In the genomic region with DNA sequence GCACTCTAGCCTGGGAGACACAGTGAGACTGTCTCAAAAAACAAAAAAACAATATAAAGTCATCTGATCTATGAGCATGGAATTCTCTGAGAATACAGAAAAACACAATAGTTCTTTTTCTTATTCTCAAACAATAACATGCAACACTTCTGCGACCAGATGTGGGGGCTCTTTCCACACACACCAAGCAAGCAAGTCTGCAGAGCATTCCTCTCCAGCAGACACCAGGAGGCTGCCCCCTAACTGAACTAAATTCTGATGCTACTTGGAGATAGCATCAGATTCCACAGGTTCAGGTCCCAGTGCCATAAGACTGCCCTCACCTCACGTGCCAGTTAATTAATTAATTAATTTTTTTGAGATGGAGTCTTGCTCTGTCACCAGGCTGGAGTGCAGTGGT, we compare ENCODE assay signal across 14 cellular contexts. TPM values are rescaled to one million over a fixed set of nuclear protein-coding genes. Genes with fewer than 3 reads are reported as not detected.
A peak's percentile ranks its signal among the peaks of the same experiment; 100 is the strongest.
DNase-seq lines count a peak whose midpoint lies in the region; ATAC-seq, FAIRE-seq and TF ChIP-seq lines count a peak whose summit lies in the region.
"Had no signal": no experiment of that assay in that cellular context is flagged by ENCODE, and none has a peak within 500 bp of the region (broad histone marks: within the 10 kb centered on the region; RNA-seq: fewer than 3 reads in every experiment).

No MANE protein-coding gene starts in this region.

- H3K4me3 ChIP-seq in HepG2 (replicated peaks in 1 of 3; ENCODE audit: insufficient read depth in 1 of 3, low read depth in 2 of 3, low read length in 3 of 3) (no peak overlapping the region), right lobe of liver (no peak overlapping the region)
- H3K4me3 ChIP-seq: BLaER1, HAP-1 had no signal

- H3K27ac ChIP-seq in HepG2 (ENCODE audit: extremely low read length, insufficient read depth, low read length) (no peak overlapping the region), right lobe of liver (no peak overlapping the region)
- H3K27ac ChIP-seq: BLaER1 had no signal

- no peaks in the 10 kb centered on the region for H3K27me3 Mint-ChIP-seq in WTC11 (ENCODE audit: low read depth)
- H3K27me3 Mint-ChIP-seq in osteocyte (ENCODE audit: unreplicated experiment) = no peaks in the 10 kb centered on the region
- H3K27me3 Mint-ChIP-seq: CD4-positive, alpha-beta memory T cell had no signal

- CTCF ChIA-PET in HepG2 (lab: Yijun Ruan, JAX; ENCODE audit: low intra/inter-chr PET ratio, low total read pairs) = no interaction called here
- CTCF ChIA-PET in WTC11 (lab: Charles Lee) = interaction anchor here (0.7 to 1.5 kb wide), 4 partner anchors 28 to 260 kb away, joined by 3 to 6 read pairs (median 4); partner anchors contain the start of gene ZNF506

- H3K27ac Mint-ChIP-seq in WTC11 = no peak overlapping the region
- H3K27ac Mint-ChIP-seq in osteocyte (ENCODE audit: unreplicated experiment) = no peak overlapping the region
- H3K27ac Mint-ChIP-seq: CD14-positive monocyte; CD4-positive, alpha-beta memory T cell had no signal

- no peak for DNase-seq in HepG2 (ENCODE audit: low spot score)
- no peak for DNase-seq in right lobe of liver
- DNase-seq in WTC11 (ENCODE audit: low spot score) = peak; percentile 27
- peak; percentile 17 for DNase-seq in osteocyte (ENCODE audit: extremely low spot score, unreplicated experiment)
- DNase-seq: 8988T; CD4-positive, alpha-beta memory T cell; DMS153; DMS79 treated with DMSO at 0.1 percent for 48 hours; GF-D8 had no signal

- WGBS in HepG2 (ENCODE audit: low lambda C conversion rate) = 7% methylated on average over 2 of the region's 2 CpGs
- 71% methylated on average over 2 of the region's 2 CpGs for WGBS in right lobe of liver (ENCODE audit: insufficient coverage, low coverage, low lambda C conversion rate, missing lambda C conversion rate)

- POLR2A ChIA-PET in HepG2 (lab: Yijun Ruan, JAX) (no interaction called here), WTC11 (lab: Charles Lee) (no interaction called here)

- intact Hi-C loops in HepG2 (cut with micrococcal nuclease; ENCODE audit: unreplicated experiment) (no loop called here), right lobe of liver (cut with DNase I) (no loop called here)

- H4K20me1 ChIP-seq in HepG2 (ENCODE audit: insufficient read depth, low read length) = no peaks in the 10 kb centered on the region
- H4K20me1 ChIP-seq: BLaER1 had no signal

- no peak overlapping the region for H3K4me3 Mint-ChIP-seq in WTC11
- no peak overlapping the region for H3K4me3 Mint-ChIP-seq in osteocyte (ENCODE audit: unreplicated experiment)
- H3K4me3 Mint-ChIP-seq: CD14-positive monocyte; CD4-positive, alpha-beta memory T cell had no signal

- H3K4me1 ChIP-seq in HepG2 (ENCODE audit: insufficient read depth, low read length) (no peaks in the 10 kb centered on the region), right lobe of liver (no peaks in the 10 kb centered on the region)
- H3K4me1 ChIP-seq: BLaER1, HAP-1 had no signal

- H3K36me3 ChIP-seq in HepG2 (replicated peaks in 1 of 2; ENCODE audit: control insufficient read depth in 1 of 2, insufficient read depth in 2 of 2, low read length in 2 of 2) (no peaks in the 10 kb centered on the region), right lobe of liver (no peaks in the 10 kb centered on the region)
- H3K36me3 ChIP-seq: HAP-1 had no signal

- H3K36me3 Mint-ChIP-seq in WTC11 = no peaks in the 10 kb centered on the region
- H3K36me3 Mint-ChIP-seq in osteocyte (ENCODE audit: unreplicated experiment) = peaks cover 20% of the 10 kb centered on the region
- H3K36me3 Mint-ChIP-seq: CD14-positive monocyte had no signal

- H3K9me3 ChIP-seq in HepG2 (ENCODE audit: low read length) = no peaks in the 10 kb centered on the region
- no peaks in the 10 kb centered on the region for H3K9me3 ChIP-seq in right lobe of liver
- H3K9me3 ChIP-seq: HAP-1 had no signal

- no peak for TF ChIP-seq POLR2A in HepG2 (IDR thresholded peaks at IDR 0.05; ENCODE audit: insufficient read depth in 1 of 2, low read depth in 2 of 2, low read length in 2 of 2)
- no peak for TF ChIP-seq POLR2A in right lobe of liver (IDR thresholded peaks at IDR 0.05)

- no peaks in the 10 kb centered on the region for H3K79me2 ChIP-seq in HepG2 (ENCODE audit: insufficient read depth, low read length)

- no peak for TF ChIP-seq RAD21 in HepG2 (CRISPR knock-in tag; IDR thresholded peaks at IDR 0.05)

- no TSS peak for BruUV-seq in HepG2 (replicated peaks; lab: Mats Ljungman, UMichigan)

- no peak for TF ChIP-seq EP300 in HepG2 (IDR thresholded peaks at IDR 0.05; ENCODE audit: low read depth in 2 of 2, low read length in 2 of 2)
- TF ChIP-seq EP300 in HepG2 (CRISPR knock-in tag; IDR thresholded peaks at IDR 0.05; ENCODE audit: borderline replicate concordance) = no peak

- TF ChIP-seq CTCF in HepG2 (CRISPR knock-in tag; IDR thresholded peaks at IDR 0.05) (no peak), right lobe of liver (IDR thresholded peaks at IDR 0.05) (no peak), WTC11 (IDR thresholded peaks at IDR 0.05) (no peak), osteocyte (IDR thresholded peaks at IDR 0.05) (no peak)

- H3K9me3 Mint-ChIP-seq in WTC11 (0 out of 2 replicates have a peak, but pooled peaks cover 8% of the 10 kb centered on the region), osteocyte (ENCODE audit: unreplicated experiment) (peaks cover 23% of the 10 kb centered on the region)

- in situ Hi-C loops in HepG2 (cut with HindIII; ENCODE audit: extremely low pct_ligation_motif_present, low pct_unique_long_range_greater_than_20kb) = no loop called here

- no peak overlapping the region for H2AFZ ChIP-seq in HepG2 (ENCODE audit: low read length)

- FAIRE-seq in HepG2 (lab: Jason Lieb, UNC) = no peak

- no peaks in the 10 kb centered on the region for H3K27me3 ChIP-seq in HepG2 (ENCODE audit: control insufficient read depth in 1 of 2, insufficient read depth in 2 of 2, low read length in 2 of 2)
- no peaks in the 10 kb centered on the region for H3K27me3 ChIP-seq in right lobe of liver
- H3K27me3 ChIP-seq: BLaER1 had no signal

- H3K4me1 Mint-ChIP-seq in WTC11 (no peaks in the 10 kb centered on the region), osteocyte (ENCODE audit: unreplicated experiment) (no peaks in the 10 kb centered on the region)
- H3K4me1 Mint-ChIP-seq: CD14-positive monocyte had no signal

- ATAC-seq in HepG2 (peak; percentile 31; the same call in 1 of the 3 replicates), right lobe of liver (no peak), WTC11 (peak; percentile 85), HG03196 (IDR thresholded peaks at IDR 0.05; ENCODE audit: unreplicated experiment) (no peak), GM19324 (IDR thresholded peaks at IDR 0.05; ENCODE audit: low FRiP score, unreplicated experiment) (no peak)

- no peak overlapping the region for H3K4me2 ChIP-seq in HepG2 (ENCODE audit: low read depth, low read length)
- H3K4me2 ChIP-seq: BLaER1 had no signal

- H3K9ac ChIP-seq in HepG2 (ENCODE audit: insufficient read depth, low read depth, low read length) = no peak overlapping the region
- H3K9ac ChIP-seq: BLaER1 had no signal

RNA-seq across cellular contexts. Expression of gene ZNF101, which starts 27.7 kb away (rescaled TPM):
- 28.9 and 35.3 TPM in 2 replicates for total RNA-seq in HepG2 (2016; rRNA removed; fragmentation: Illumina TruSeq; extraction: Trizol)
- total RNA-seq in HepG2 (2016; cell fraction: cytosol; rRNA removed; fragmentation: Illumina TruSeq; extraction: Trizol; ENCODE audit: low read depth) = 5.8 and 9.2 TPM in 2 replicates
- total RNA-seq in HepG2 (2016; cell fraction: insoluble cytoplasmic fraction; rRNA removed; fragmentation: Illumina TruSeq; extraction: Trizol) = 30.1 and 36.1 TPM in 2 replicates
- 18.6 and 18.7 TPM in 2 replicates for total RNA-seq in HepG2 (2016; cell fraction: membrane; rRNA removed; fragmentation: Illumina TruSeq; extraction: Trizol)
- total RNA-seq in HepG2 (2016; cell fraction: nucleus; rRNA removed; fragmentation: Illumina TruSeq; extraction: Trizol) = 18.7 and 19.2 TPM in 2 replicates
- polyA plus RNA-seq in HepG2 (2011; rRNA removed) = 10.9 and 12.9 TPM in 2 replicates
- 5.0 and 7.2 TPM in 2 replicates for polyA plus RNA-seq in HepG2 (2011; cell fraction: cytosol; rRNA removed)
- polyA plus RNA-seq in HepG2 (2011; cell fraction: nucleus; rRNA removed) = 5.5 and 6.9 TPM in 2 replicates
- 7.8 and 8.8 TPM in 2 replicates for polyA plus RNA-seq in HepG2 (2012)
- 4.9 and 6.0 TPM in 2 replicates for polyA plus RNA-seq in HepG2 (2016; cell fraction: cytosol; fragmentation: Illumina TruSeq; extraction: Trizol; ENCODE audit: low read depth)
- polyA plus RNA-seq in HepG2 (2016; cell fraction: insoluble cytoplasmic fraction; fragmentation: Illumina TruSeq; extraction: Trizol; ENCODE audit: low read depth) = 24.4 and 28.4 TPM in 2 replicates
- polyA plus RNA-seq in HepG2 (2016; cell fraction: membrane; fragmentation: Illumina TruSeq; extraction: Trizol; ENCODE audit: low read depth) = 9.1 and 9.6 TPM in 2 replicates
- 23.5 and 25.1 TPM in 2 replicates for polyA plus RNA-seq in HepG2 (2016; cell fraction: nucleus; fragmentation: Illumina TruSeq; extraction: Trizol; ENCODE audit: insufficient read depth, low read depth)
- 4.7 and 7.8 TPM in 2 replicates for polyA minus RNA-seq in HepG2 (2011; rRNA and poly(A)+ RNA removed; ENCODE audit: low replicate concordance)
- polyA minus RNA-seq in HepG2 (2011; cell fraction: cytosol; rRNA and poly(A)+ RNA removed) = 6.7 and 11.7 TPM in 2 replicates
- 16.0 and 18.4 TPM in 2 replicates for polyA minus RNA-seq in HepG2 (2011; cell fraction: nucleus; rRNA and poly(A)+ RNA removed)
- total RNA-seq in right lobe of liver = 1 to 10 TPM; 1.7 to 5.1 (median 3.0) TPM
- 51.3 to 54.0 TPM (median 51.4 TPM) in 3 replicates for total RNA-seq in WTC11 (2021)
- total RNA-seq in osteocyte = 7.1 and 8.4 TPM in 2 replicates

RNA-seq across cellular contexts. Expression of gene ATP13A1, which starts 32.9 kb away (rescaled TPM):
- 9.8 and 23.2 TPM in 2 replicates for total RNA-seq in HepG2 (2016; rRNA removed; fragmentation: Illumina TruSeq; extraction: Trizol)
- 8.5 and 9.9 TPM in 2 replicates for total RNA-seq in HepG2 (2016; cell fraction: cytosol; rRNA removed; fragmentation: Illumina TruSeq; extraction: Trizol; ENCODE audit: low read depth)
- 5.9 and 25.7 TPM in 2 replicates for total RNA-seq in HepG2 (2016; cell fraction: insoluble cytoplasmic fraction; rRNA removed; fragmentation: Illumina TruSeq; extraction: Trizol)
- 11.2 and 13.7 TPM in 2 replicates for total RNA-seq in HepG2 (2016; cell fraction: membrane; rRNA removed; fragmentation: Illumina TruSeq; extraction: Trizol)
- total RNA-seq in HepG2 (2016; cell fraction: nucleus; rRNA removed; fragmentation: Illumina TruSeq; extraction: Trizol) = 38.0 and 41.5 TPM in 2 replicates
- 41.0 and 41.7 TPM in 2 replicates for polyA plus RNA-seq in HepG2 (2011; rRNA removed)
- polyA plus RNA-seq in HepG2 (2011; cell fraction: cytosol; rRNA removed) = 10.1 and 16.3 TPM in 2 replicates
- 461 and 645 TPM in 2 replicates for polyA plus RNA-seq in HepG2 (2011; cell fraction: nucleus; rRNA removed)
- 25.9 and 38.7 TPM in 2 replicates for polyA plus RNA-seq in HepG2 (2012)
- polyA plus RNA-seq in HepG2 (2016; cell fraction: cytosol; fragmentation: Illumina TruSeq; extraction: Trizol; ENCODE audit: low read depth) = 4.4 and 5.2 TPM in 2 replicates
- polyA plus RNA-seq in HepG2 (2016; cell fraction: insoluble cytoplasmic fraction; fragmentation: Illumina TruSeq; extraction: Trizol; ENCODE audit: low read depth) = 7.4 and 11.3 TPM in 2 replicates
- polyA plus RNA-seq in HepG2 (2016; cell fraction: membrane; fragmentation: Illumina TruSeq; extraction: Trizol; ENCODE audit: low read depth) = 8.0 and 10.2 TPM in 2 replicates
- polyA plus RNA-seq in HepG2 (2016; cell fraction: nucleus; fragmentation: Illumina TruSeq; extraction: Trizol; ENCODE audit: insufficient read depth, low read depth) = 159 and 170 TPM in 2 replicates
- 80.6 and 93.0 TPM in 2 replicates for polyA minus RNA-seq in HepG2 (2011; rRNA and poly(A)+ RNA removed; ENCODE audit: low replicate concordance)
- polyA minus RNA-seq in HepG2 (2011; cell fraction: cytosol; rRNA and poly(A)+ RNA removed) = 18.7 and 21.6 TPM in 2 replicates
- 57.6 and 63.4 TPM in 2 replicates for polyA minus RNA-seq in HepG2 (2011; cell fraction: nucleus; rRNA and poly(A)+ RNA removed)
- 100 to 1,000 TPM in 1 of 6 experiments, 10 to 100 TPM in 5; 26.3 to 159 (median 28.0) TPM for total RNA-seq in right lobe of liver
- 63.4 to 82.6 TPM (median 64.3 TPM) in 3 replicates for total RNA-seq in WTC11 (2021)
- total RNA-seq in osteocyte = 62.8 and 67.2 TPM in 2 replicates

RNA-seq across cellular contexts. Expression of gene ZNF14, which starts 36.5 kb away (rescaled TPM):
- total RNA-seq in HepG2 (2016; rRNA removed; fragmentation: Illumina TruSeq; extraction: Trizol) (6.2 and 8.8 TPM in 2 replicates), right lobe of liver (under 1 TPM; 0.25 to 0.67 (median 0.41) TPM), WTC11 (2021) (5.7 to 6.6 TPM (median 6.6 TPM) in 3 replicates), osteocyte (4.7 and 5.3 TPM in 2 replicates)
- total RNA-seq in HepG2 (2016; cell fraction: cytosol; rRNA removed; fragmentation: Illumina TruSeq; extraction: Trizol; ENCODE audit: low read depth) = 1.2 and 1.4 TPM in 2 replicates
- 5.8 and 9.2 TPM in 2 replicates for total RNA-seq in HepG2 (2016; cell fraction: insoluble cytoplasmic fraction; rRNA removed; fragmentation: Illumina TruSeq; extraction: Trizol)
- total RNA-seq in HepG2 (2016; cell fraction: membrane; rRNA removed; fragmentation: Illumina TruSeq; extraction: Trizol) = 2.8 and 3.9 TPM in 2 replicates
- 5.0 and 6.5 TPM in 2 replicates for total RNA-seq in HepG2 (2016; cell fraction: nucleus; rRNA removed; fragmentation: Illumina TruSeq; extraction: Trizol)
- polyA plus RNA-seq in HepG2 (2011; rRNA removed) = 1.5 and 1.9 TPM in 2 replicates
- polyA plus RNA-seq in HepG2 (2011; cell fraction: cytosol; rRNA removed) = 0.97 and 1.4 TPM in 2 replicates
- 0.85 and 0.92 TPM in 2 replicates for polyA plus RNA-seq in HepG2 (2011; cell fraction: nucleus; rRNA removed)
- 3.0 and 3.3 TPM in 2 replicates for polyA plus RNA-seq in HepG2 (2012)
- 0.28 and 0.34 TPM in 2 replicates for polyA plus RNA-seq in HepG2 (2016; cell fraction: cytosol; fragmentation: Illumina TruSeq; extraction: Trizol; ENCODE audit: low read depth)
- 4.4 and 5.6 TPM in 2 replicates for polyA plus RNA-seq in HepG2 (2016; cell fraction: insoluble cytoplasmic fraction; fragmentation: Illumina TruSeq; extraction: Trizol; ENCODE audit: low read depth)
- polyA plus RNA-seq in HepG2 (2016; cell fraction: membrane; fragmentation: Illumina TruSeq; extraction: Trizol; ENCODE audit: low read depth) = 0.72 and 0.88 TPM in 2 replicates
- polyA plus RNA-seq in HepG2 (2016; cell fraction: nucleus; fragmentation: Illumina TruSeq; extraction: Trizol; ENCODE audit: insufficient read depth, low read depth) = 5.1 and 5.6 TPM in 2 replicates
- polyA minus RNA-seq in HepG2 (2011; rRNA and poly(A)+ RNA removed; ENCODE audit: low replicate concordance) = 0.33 and 1.2 TPM in 2 replicates
- polyA minus RNA-seq in HepG2 (2011; cell fraction: cytosol; rRNA and poly(A)+ RNA removed) = 2.7 and 4.2 TPM in 2 replicates
- 8.2 and 10.2 TPM in 2 replicates for polyA minus RNA-seq in HepG2 (2011; cell fraction: nucleus; rRNA and poly(A)+ RNA removed)

RNA-seq across cellular contexts. Expression of gene GMIP, which starts 52.9 kb away (rescaled TPM):
- total RNA-seq in HepG2 (2016; rRNA removed; fragmentation: Illumina TruSeq; extraction: Trizol) (1.3 and 1.8 TPM in 2 replicates), right lobe of liver (1 to 10 TPM; 3.5 to 8.0 (median 4.4) TPM), WTC11 (2021) (19.8 to 23.0 TPM (median 21.9 TPM) in 3 replicates), osteocyte (10.5 and 12.0 TPM in 2 replicates)
- 0.88 and 1.5 TPM in 2 replicates for total RNA-seq in HepG2 (2016; cell fraction: cytosol; rRNA removed; fragmentation: Illumina TruSeq; extraction: Trizol; ENCODE audit: low read depth)
- 1.4 and 1.5 TPM in 2 replicates for total RNA-seq in HepG2 (2016; cell fraction: insoluble cytoplasmic fraction; rRNA removed; fragmentation: Illumina TruSeq; extraction: Trizol)
- total RNA-seq in HepG2 (2016; cell fraction: membrane; rRNA removed; fragmentation: Illumina TruSeq; extraction: Trizol) = 0.80 and 1.5 TPM in 2 replicates
- 1.7 and 2.0 TPM in 2 replicates for total RNA-seq in HepG2 (2016; cell fraction: nucleus; rRNA removed; fragmentation: Illumina TruSeq; extraction: Trizol)
- 1.4 and 1.5 TPM in 2 replicates for polyA plus RNA-seq in HepG2 (2011; rRNA removed)
- 0.62 and 0.71 TPM in 2 replicates for polyA plus RNA-seq in HepG2 (2011; cell fraction: cytosol; rRNA removed)
- 16.5 and 21.4 TPM in 2 replicates for polyA plus RNA-seq in HepG2 (2011; cell fraction: nucleus; rRNA removed)
- polyA plus RNA-seq in HepG2 (2012) = 2.1 and 3.2 TPM in 2 replicates
- polyA plus RNA-seq in HepG2 (2016; cell fraction: cytosol; fragmentation: Illumina TruSeq; extraction: Trizol; ENCODE audit: low read depth) = 0.38 and 0.47 TPM in 2 replicates
- 1.8 and 2.2 TPM in 2 replicates for polyA plus RNA-seq in HepG2 (2016; cell fraction: insoluble cytoplasmic fraction; fragmentation: Illumina TruSeq; extraction: Trizol; ENCODE audit: low read depth)
- 0.83 and 0.98 TPM in 2 replicates for polyA plus RNA-seq in HepG2 (2016; cell fraction: membrane; fragmentation: Illumina TruSeq; extraction: Trizol; ENCODE audit: low read depth)
- polyA plus RNA-seq in HepG2 (2016; cell fraction: nucleus; fragmentation: Illumina TruSeq; extraction: Trizol; ENCODE audit: insufficient read depth, low read depth) = 4.6 and 6.5 TPM in 2 replicates
- 1.3 and 6.5 TPM in 2 replicates for polyA minus RNA-seq in HepG2 (2011; rRNA and poly(A)+ RNA removed; ENCODE audit: low replicate concordance)
- polyA minus RNA-seq in HepG2 (2011; cell fraction: cytosol; rRNA and poly(A)+ RNA removed) = 0.79 and 2.2 TPM in 2 replicates
- 2.4 and 3.0 TPM in 2 replicates for polyA minus RNA-seq in HepG2 (2011; cell fraction: nucleus; rRNA and poly(A)+ RNA removed)

Comparison
In these comparisons a context has a peak if more than half of its experiments do, and no peak if none do; other contexts are left out.
1. ATAC-seq: peak in HepG2 (single experiment) and WTC11 (single experiment); none in right lobe of liver (0 of 4), HG03196 (single experiment) and GM19324 (single experiment).
2. DNase-seq: peak in WTC11 (single experiment) and osteocyte (single experiment); none in HepG2 (single experiment) and right lobe of liver (0 of 3).